Comparison of ENCODE assay signal across 17 cellular contexts in the genomic region with DNA sequence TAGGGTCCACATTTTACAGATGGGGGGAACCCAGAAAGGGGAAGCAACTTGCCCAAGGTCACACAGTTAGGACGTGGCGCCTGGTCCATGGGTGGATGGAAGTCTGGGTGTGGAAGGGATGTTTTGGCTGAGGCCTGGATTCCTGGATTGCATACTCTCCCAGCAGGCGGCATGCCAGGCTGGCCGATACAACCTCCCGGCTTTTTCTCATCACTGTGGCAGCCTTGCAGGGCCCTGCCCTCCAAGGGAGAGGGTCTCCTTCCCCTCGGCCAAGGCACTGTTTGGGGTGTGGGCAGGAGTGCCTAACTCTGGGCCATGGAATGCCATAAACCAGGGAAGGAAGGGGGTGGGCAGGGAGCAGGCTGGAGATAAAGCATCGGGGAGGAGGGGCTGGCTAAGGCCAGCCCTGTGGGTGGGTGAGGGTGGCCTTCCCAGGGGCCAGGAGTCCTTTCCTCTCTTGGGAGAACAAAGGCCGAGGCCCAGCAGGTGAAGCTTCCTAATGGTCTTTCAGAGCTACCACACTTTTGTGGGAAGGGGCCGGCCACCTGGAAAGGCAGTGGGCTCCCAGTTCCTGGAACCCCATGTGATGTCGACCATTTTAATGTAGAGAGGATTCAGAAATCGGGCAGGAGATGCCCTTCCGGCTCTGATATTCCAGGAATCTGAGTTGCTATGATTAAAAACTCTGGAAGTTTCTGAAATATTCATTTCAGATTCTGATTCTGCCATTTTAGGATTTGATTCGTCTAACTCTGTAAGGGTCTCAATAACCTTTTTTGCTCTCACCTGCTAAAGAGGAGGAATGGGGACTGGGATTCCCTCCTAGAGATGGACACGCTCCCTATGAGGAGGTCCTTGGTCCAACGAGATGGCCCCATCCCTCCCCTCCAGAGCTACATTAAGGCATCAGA. TPM values are rescaled to one million over a fixed set of nuclear protein-coding genes. Genes with fewer than 3 reads are reported as not detected.
A peak's percentile ranks its signal among the peaks of the same experiment; 100 is the strongest.
DNase-seq lines count a peak whose midpoint lies in the region; ATAC-seq and TF ChIP-seq lines count a peak whose summit lies in the region.
"Had no signal": no experiment of that assay in that cellular context is flagged by ENCODE, and none has a peak within 500 bp of the region (broad histone marks: within the 10 kb centered on the region; RNA-seq: fewer than 3 reads in every experiment).

No MANE protein-coding gene starts in this region.

- TF ChIP-seq POLR2A in spleen (IDR thresholded peaks at IDR 0.05) = no peak

- TF ChIP-seq CTCF in RWPE2 (IDR thresholded peaks at IDR 0.05; ENCODE audit: poor library complexity, severe bottlenecking) (no peak), fibroblast of the aortic adventitia (IDR thresholded peaks at IDR 0.05; ENCODE audit: insufficient read depth, low read length) (no peak), spleen (IDR thresholded peaks at IDR 0.05 in 8 of 11, conservative IDR thresholded peaks at IDR 0.05 in 3 of 11) (no peak), foreskin keratinocyte (conservative IDR thresholded peaks at IDR 0.05) (no peak)

- no peak for ATAC-seq in RWPE2 (ENCODE audit: low read depth)
- no peak for ATAC-seq in foreskin keratinocyte
- ATAC-seq: effector memory CD8-positive, alpha-beta T cell; stimulated activated naive CD8-positive, alpha-beta T cell treated with anti-CD3 and anti-CD28 coated beads, Interleukin-15, Interleukin-2, amounts not matched to agents 100 U/mL and 50 U/mL, for 24 hours had no signal

- H3K4me1 ChIP-seq in RWPE2 (ENCODE audit: insufficient read depth, poor library complexity, severe bottlenecking) (peaks cover 39% of the 10 kb centered on the region), spleen (peaks cover 9 to 91% (median 37%) of the 10 kb centered on the region in 6 donors), foreskin keratinocyte (no peaks in the 10 kb centered on the region)

- H3K9me3 ChIP-seq in RWPE2 (ENCODE audit: severe bottlenecking) = no peaks in the 10 kb centered on the region
- no peaks in the 10 kb centered on the region for H3K9me3 ChIP-seq in spleen

- H3K36me3 ChIP-seq in H7 (replicated peaks; ENCODE audit: control insufficient read depth, insufficient read depth, low read length) (no peaks in the 10 kb centered on the region), RWPE2 (ENCODE audit: low read depth) (no peaks in the 10 kb centered on the region), spleen (no peaks in the 10 kb centered on the region)

- 66 to 78% (median 74%) methylated on average over 14 to 15 of the region's 15 CpGs for WGBS in spleen, 5 donors

- intact Hi-C loops in spleen (cut with DNase I; ENCODE audit: low total_unique reads) = no loop called here

- peak; percentile 73 for DNase-seq in H7
- DNase-seq in RWPE2 (ENCODE audit: low spot score) = peak; percentile 81
- peak; percentile 59 for DNase-seq in fibroblast of the aortic adventitia (ENCODE audit: low read depth)
- DNase-seq in spleen = no peak
- DNase-seq in GM19240 (ENCODE audit: insufficient read length, low spot score) = no peak
- DNase-seq in foreskin keratinocyte = no peak
- no peak for DNase-seq in cerebellar nuclear complex (lab: John Stamatoyannopoulos, UW)
- DNase-seq in activated naive CD4-positive, alpha-beta T cell treated with Interleukin-2 at 50 U/mL for 16 hours = no peak
- DNase-seq: activated gamma-delta T cell; CD4-positive, CD25-positive, alpha-beta regulatory T cell; effector memory CD8-positive, alpha-beta T cell; immature natural killer cell; NCI-H1417 treated with DMSO at 0.1 percent for 48 hours; NCI-H345; occipital lobe; small intestine; stimulated activated naive CD8-positive, alpha-beta T cell treated with anti-CD3 and anti-CD28 coated beads, Interleukin-15, Interleukin-2, amounts not matched to agents 100 U/mL and 50 U/mL, for 24 hours had no signal

- H3K27ac ChIP-seq in RWPE2 (ENCODE audit: poor library complexity, severe bottlenecking) (peak overlapping the region; percentile 36), spleen (peak overlapping the region in 6 of 8 donors; percentile 16 to 65 (median 59)), foreskin keratinocyte (no peak overlapping the region)

- H3K4me3 ChIP-seq in H7 (ENCODE audit: insufficient read depth, low read depth, low read length) (no peak overlapping the region), RWPE2 (ENCODE audit: severe bottlenecking) (no peak overlapping the region), fibroblast of the aortic adventitia (ENCODE audit: low read depth, low read length) (no peak overlapping the region), spleen (no peak overlapping the region)

- no peaks in the 10 kb centered on the region for H3K27me3 ChIP-seq in H7 (ENCODE audit: control insufficient read depth, insufficient read depth, low read length)
- H3K27me3 ChIP-seq in RWPE2 (ENCODE audit: insufficient read depth, poor library complexity, severe bottlenecking) = no peaks in the 10 kb centered on the region
- H3K27me3 ChIP-seq in spleen (replicated peaks in 1 of 7) = no peaks in the 10 kb centered on the region
- H3K27me3 ChIP-seq in foreskin keratinocyte = peaks cover 49% of the 10 kb centered on the region

RNA-seq across cellular contexts. Expression of a gene that starts 4.2 kb away (rescaled TPM):
- 0.38 TPM in 1 of 2 replicates, not detected in the other for total RNA-seq in H7 (2014; rRNA removed; shearing (Covaris generic))
- total RNA-seq in fibroblast of the aortic adventitia (ENCODE audit: low replicate concordance) (2.3 TPM in 1 of 2 replicates, not detected in the other), spleen (1 to 10 TPM; 1.4 to 5.6 (median 1.9) TPM), foreskin keratinocyte (not detected in 2 replicates)
- polyA plus RNA-seq in spleen (1 to 10 TPM; 1.9 to 5.7 (median 2.8) TPM), foreskin keratinocyte (not detected in 2 replicates)
- total RNA-seq: CD4-positive, CD25-positive, alpha-beta regulatory T cell had no signal
- polyA plus RNA-seq: CD4-positive, CD25-positive, alpha-beta regulatory T cell; immature natural killer cell had no signal

RNA-seq across cellular contexts. Expression of a gene that starts 22.0 kb away (rescaled TPM):
- total RNA-seq in H7 (2014; rRNA removed; shearing (Covaris generic)) = 0.21 TPM in 1 of 2 replicates, not detected in the other
- 0.18 TPM in 1 of 2 replicates, not detected in the other for total RNA-seq in fibroblast of the aortic adventitia (ENCODE audit: low replicate concordance)
- total RNA-seq in spleen = 1 to 10 TPM in 6 of 7 donors, under 1 TPM in 1; 0.97 to 3.4 (median 2.2) TPM
- polyA plus RNA-seq in spleen = 1 to 10 TPM; 1.7 to 1.9 (median 1.8) TPM
- 0.07 TPM in 2 replicates for total RNA-seq in foreskin keratinocyte
- 0.12 and 0.21 TPM in 2 replicates for polyA plus RNA-seq in foreskin keratinocyte
- total RNA-seq: CD4-positive, CD25-positive, alpha-beta regulatory T cell had no signal
- polyA plus RNA-seq: CD4-positive, CD25-positive, alpha-beta regulatory T cell; immature natural killer cell had no signal

RNA-seq across cellular contexts. Expression of a gene that starts 29.2 kb away (rescaled TPM):
- 1.5 and 2.5 TPM in 2 replicates for total RNA-seq in H7 (2014; rRNA removed; shearing (Covaris generic))
- total RNA-seq in fibroblast of the aortic adventitia (ENCODE audit: low replicate concordance) (9.9 TPM in 1 of 2 replicates, not detected in the other), spleen (1 to 10 TPM in 6 of 7 donors, under 1 TPM in 1; 0.69 to 7.3 (median 2.1) TPM), foreskin keratinocyte (not detected in 2 replicates)
- polyA plus RNA-seq in spleen (1 to 10 TPM; 2.5 to 6.7 (median 3.0) TPM), foreskin keratinocyte (not detected in 2 replicates)
- total RNA-seq: CD4-positive, CD25-positive, alpha-beta regulatory T cell had no signal
- polyA plus RNA-seq: CD4-positive, CD25-positive, alpha-beta regulatory T cell; immature natural killer cell had no signal

RNA-seq across cellular contexts. Expression of a gene that starts 29.3 kb away (rescaled TPM):
- total RNA-seq in H7 (2014; rRNA removed; shearing (Covaris generic)) = 0.14 TPM in 1 of 2 replicates, not detected in the other
- total RNA-seq in fibroblast of the aortic adventitia (ENCODE audit: low replicate concordance) (0.09 and 0.41 TPM in 2 replicates), spleen (under 1 TPM; 0.23 to 0.79 (median 0.37) TPM), foreskin keratinocyte (not detected in 2 replicates)
- polyA plus RNA-seq in spleen (under 1 TPM; 0.22 to 0.33 (median 0.30) TPM), foreskin keratinocyte (not detected in 2 replicates)
- total RNA-seq: CD4-positive, CD25-positive, alpha-beta regulatory T cell had no signal
- polyA plus RNA-seq: CD4-positive, CD25-positive, alpha-beta regulatory T cell had no signal

Comparison
In these comparisons a context has a peak if more than half of its experiments do, and no peak if none do; other contexts are left out.
1. DNase-seq: peak in H7 (single experiment), RWPE2 (single experiment) and fibroblast of the aortic adventitia (single experiment); none in spleen (single experiment), GM19240 (single experiment), foreskin keratinocyte (0 of 2), cerebellar nuclear complex (0 of 2) and activated naive CD4-positive, alpha-beta T cell treated with Interleukin-2 at 50 U/mL for 16 hours (single experiment).